In genomic region chr19:18338471-18339001, GRCh38 we compare ENCODE assay signal across 1 cellular context.
TF ChIP-seq lines count a peak whose summit lies in the region.

No MANE protein-coding gene starts in this region.

TF ChIP-seq in H1, 55 proteins besides CTCF, POLR2A, EP300 and RAD21:
- TF ChIP-seq CHD1 (IDR thresholded peaks at IDR 0.05; ENCODE audit: low read depth, low read length): no peak
- no peak for TF ChIP-seq RXRA (IDR thresholded peaks at IDR 0.05; ENCODE audit: insufficient read depth, low read depth, low read length)
- no peak for TF ChIP-seq KDM4A (IDR thresholded peaks at IDR 0.05; ENCODE audit: low read depth, low read length, severe bottlenecking)
- no peak for TF ChIP-seq SUZ12 (IDR thresholded peaks at IDR 0.05; ENCODE audit: low read length)
- TF ChIP-seq GABPA (IDR thresholded peaks at IDR 0.05; ENCODE audit: borderline replicate concordance, insufficient read depth, low read length): no peak
- TF ChIP-seq NRF1 (IDR thresholded peaks at IDR 0.05; ENCODE audit: low read depth, low read length): no peak
- no peak for TF ChIP-seq MAX (IDR thresholded peaks at IDR 0.05)
- TF ChIP-seq TAF1 (IDR thresholded peaks at IDR 0.05; ENCODE audit: low read depth, low read length): no peak
- no peak for TF ChIP-seq BACH1 (IDR thresholded peaks at IDR 0.05; ENCODE audit: low read length)
- TF ChIP-seq SRF (IDR thresholded peaks at IDR 0.05; ENCODE audit: low read depth, low read length): no peak
- no peak for TF ChIP-seq TCF12 (IDR thresholded peaks at IDR 0.05; ENCODE audit: low read depth, low read length)
- no peak for TF ChIP-seq SP2 (IDR thresholded peaks at IDR 0.05; ENCODE audit: low read length)
- TF ChIP-seq TBP (IDR thresholded peaks at IDR 0.05; ENCODE audit: low read depth, low read length): no peak
- TF ChIP-seq PHF8 (conservative IDR thresholded peaks at IDR 0.05; ENCODE audit: low read depth, low read length): no peak
- no peak for TF ChIP-seq KDM1A (IDR thresholded peaks at IDR 0.05; ENCODE audit: borderline replicate concordance, low read length)
- no peak for TF ChIP-seq POLR2AphosphoS5 (IDR thresholded peaks at IDR 0.05; ENCODE audit: low read depth, low read length)
- no peak for TF ChIP-seq USF2 (IDR thresholded peaks at IDR 0.05; ENCODE audit: low read length)
- TF ChIP-seq RFX5 (IDR thresholded peaks at IDR 0.05; ENCODE audit: borderline replicate concordance, low read depth, low read length): no peak
- no peak for TF ChIP-seq TEAD4 (IDR thresholded peaks at IDR 0.05; ENCODE audit: low read depth, low read length)
- no peak for TF ChIP-seq CREB1 (IDR thresholded peaks at IDR 0.05)
